5 cellular contexts compared by ENCODE assay signal in the genomic region with DNA sequence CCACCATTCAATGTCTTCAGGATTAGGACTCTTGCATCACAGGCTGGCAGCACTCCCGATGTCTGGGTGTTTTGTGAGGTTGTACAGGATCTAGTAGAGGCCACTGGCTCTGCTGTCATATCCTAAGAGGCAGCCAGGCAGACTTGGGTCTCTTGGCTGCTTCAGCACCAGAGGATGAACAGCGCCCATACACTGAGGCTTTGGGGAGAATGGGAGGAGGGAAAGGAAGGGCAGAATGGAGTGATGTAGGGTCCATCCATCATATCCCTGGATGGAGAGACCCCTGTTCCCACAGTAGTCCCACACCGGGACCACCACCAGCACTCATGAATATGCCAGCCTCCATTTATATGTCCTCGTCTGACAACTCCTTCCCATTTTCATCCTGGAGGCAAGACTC.
A peak's percentile ranks its signal among the peaks of the same experiment; 100 is the strongest.
DNase-seq lines count a peak whose midpoint lies in the region; ATAC-seq and TF ChIP-seq lines count a peak whose summit lies in the region.
"Not testable (repeated sequence)": the region's sequence is repeated elsewhere in the genome, so short reads cannot be mapped to it uniquely, and the experiment has no call there.

No MANE protein-coding gene starts in this region.

- not testable (repeated sequence) for H4K20me1 ChIP-seq in GM23338 (replicated peaks; ENCODE audit: insufficient read depth)

- not testable (repeated sequence) for ATAC-seq in GM23338
- ATAC-seq in foreskin keratinocyte = peak; percentile 28

- TF ChIP-seq EP300 in Ishikawa (IDR thresholded peaks at IDR 0.05; ENCODE audit: borderline replicate concordance) = not testable (repeated sequence)

- not testable (repeated sequence) for H3K9me3 Mint-ChIP-seq in GM23338, nephron progenitor cell

- not testable (repeated sequence) for TF ChIP-seq CTCF in GM23338 (conservative IDR thresholded peaks at IDR 0.05; ENCODE audit: low read depth in 2 of 2); foreskin keratinocyte (conservative IDR thresholded peaks at IDR 0.05); nephron progenitor cell (IDR thresholded peaks at IDR 0.05)

- not testable (repeated sequence) for H3K27ac Mint-ChIP-seq in GM23338, nephron progenitor cell

- not testable (repeated sequence) for H3K27ac ChIP-seq in GM23338 (ENCODE audit: low read depth); foreskin keratinocyte

- H3K4me1 Mint-ChIP-seq in GM23338, nephron progenitor cell: not testable (repeated sequence)

- H3K4me2 ChIP-seq in GM23338 = not testable (repeated sequence)

- not testable (repeated sequence) for H3K9me2 ChIP-seq in GM23338 (ENCODE audit: insufficient read depth)

- not testable (repeated sequence) for H2AFZ ChIP-seq in GM23338

- not testable (repeated sequence) for H3K36me3 Mint-ChIP-seq in GM23338 (ENCODE audit: low read depth)
- H3K36me3 Mint-ChIP-seq in nephron progenitor cell (ENCODE audit: low read depth) = peaks cover 10% of the 10 kb centered on the region

- not testable (repeated sequence) for H3K27me3 Mint-ChIP-seq in GM23338 (ENCODE audit: insufficient read depth, low read depth, poor library complexity); nephron progenitor cell (ENCODE audit: low read depth, poor library complexity)

- not testable (repeated sequence) for H3K79me2 ChIP-seq in GM23338 (replicated peaks; ENCODE audit: insufficient read depth)

- H3F3A ChIP-seq in GM23338 (replicated peaks; ENCODE audit: low read depth) = not testable (repeated sequence)

- TF ChIP-seq RAD21 in Ishikawa (IDR thresholded peaks at IDR 0.05; ENCODE audit: low read depth) = not testable (repeated sequence)

- H3K4me3 Mint-ChIP-seq in GM23338, nephron progenitor cell: not testable (repeated sequence)

- H3K36me3 ChIP-seq in GM23338 (ENCODE audit: insufficient read depth) = not testable (repeated sequence)

- H3K4me3 ChIP-seq in GM23338 = not testable (repeated sequence)

- DNase-seq in GM23338 (ENCODE audit: low spot score); foreskin keratinocyte: not testable (repeated sequence)
- peak; percentile 3 for DNase-seq in activated CD4-positive, alpha-beta T cell treated with anti-CD3 and anti-CD28 coated beads for 48 hours
- peak; percentile 32 for DNase-seq in nephron progenitor cell

- H3K4me1 ChIP-seq in GM23338 (ENCODE audit: insufficient read depth); foreskin keratinocyte: not testable (repeated sequence)

- H3K27me3 ChIP-seq in GM23338 (ENCODE audit: insufficient read depth); foreskin keratinocyte: not testable (repeated sequence)

TF ChIP-seq in GM23338, 12 proteins besides CTCF, POLR2A, EP300 and RAD21:
- TF ChIP-seq, protein P1, sequence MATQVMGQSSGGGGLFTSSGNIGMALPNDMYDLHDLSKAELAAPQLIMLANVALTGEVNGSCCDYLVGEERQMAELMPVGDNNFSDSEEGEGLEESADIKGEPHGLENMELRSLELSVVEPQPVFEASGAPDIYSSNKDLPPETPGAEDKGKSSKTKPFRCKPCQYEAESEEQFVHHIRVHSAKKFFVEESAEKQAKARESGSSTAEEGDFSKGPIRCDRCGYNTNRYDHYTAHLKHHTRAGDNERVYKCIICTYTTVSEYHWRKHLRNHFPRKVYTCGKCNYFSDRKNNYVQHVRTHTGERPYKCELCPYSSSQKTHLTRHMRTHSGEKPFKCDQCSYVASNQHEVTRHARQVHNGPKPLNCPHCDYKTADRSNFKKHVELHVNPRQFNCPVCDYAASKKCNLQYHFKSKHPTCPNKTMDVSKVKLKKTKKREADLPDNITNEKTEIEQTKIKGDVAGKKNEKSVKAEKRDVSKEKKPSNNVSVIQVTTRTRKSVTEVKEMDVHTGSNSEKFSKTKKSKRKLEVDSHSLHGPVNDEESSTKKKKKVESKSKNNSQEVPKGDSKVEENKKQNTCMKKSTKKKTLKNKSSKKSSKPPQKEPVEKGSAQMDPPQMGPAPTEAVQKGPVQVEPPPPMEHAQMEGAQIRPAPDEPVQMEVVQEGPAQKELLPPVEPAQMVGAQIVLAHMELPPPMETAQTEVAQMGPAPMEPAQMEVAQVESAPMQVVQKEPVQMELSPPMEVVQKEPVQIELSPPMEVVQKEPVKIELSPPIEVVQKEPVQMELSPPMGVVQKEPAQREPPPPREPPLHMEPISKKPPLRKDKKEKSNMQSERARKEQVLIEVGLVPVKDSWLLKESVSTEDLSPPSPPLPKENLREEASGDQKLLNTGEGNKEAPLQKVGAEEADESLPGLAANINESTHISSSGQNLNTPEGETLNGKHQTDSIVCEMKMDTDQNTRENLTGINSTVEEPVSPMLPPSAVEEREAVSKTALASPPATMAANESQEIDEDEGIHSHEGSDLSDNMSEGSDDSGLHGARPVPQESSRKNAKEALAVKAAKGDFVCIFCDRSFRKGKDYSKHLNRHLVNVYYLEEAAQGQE (IDR thresholded peaks at IDR 0.05; ENCODE audit: unreplicated experiment) = peak; percentile 57

TF ChIP-seq in Ishikawa, 13 proteins besides CTCF, POLR2A, EP300 and RAD21:
- TF ChIP-seq, protein P1 (IDR thresholded peaks at IDR 0.05; ENCODE audit: low read depth) = peak; percentile 61
